8 cellular contexts compared by ENCODE assay signal in genomic region chr12:22624573-22624907, GRCh38. TPM values are rescaled to one million over a fixed set of nuclear protein-coding genes. Genes with fewer than 3 reads are reported as not detected.
A peak's percentile ranks its signal among the peaks of the same experiment; 100 is the strongest.
DNase-seq lines count a peak whose midpoint lies in the region; ATAC-seq and TF ChIP-seq lines count a peak whose summit lies in the region.

No MANE protein-coding gene starts in this region.

- DNase-seq in GM13976 (ENCODE audit: low spot score) (peak; percentile 21), astrocyte of the spinal cord (ENCODE audit: low read depth, low spot score) (no peak), left colon (peak in 1 of 2 donors; percentile 30), NCI-H69 (lab: John Stamatoyannopoulos, UW) (no peak)

- H3K36me3 ChIP-seq in thymus (ENCODE audit: control insufficient read depth, insufficient read depth): no peaks in the 10 kb centered on the region

- 37% methylated on average over 11 of the region's 11 CpGs for WGBS in thymus

- ATAC-seq in HG03460 (IDR thresholded peaks at IDR 0.05; ENCODE audit: unreplicated experiment) (peak; percentile 1), left colon (peak; percentile 43), HG02678 (IDR thresholded peaks at IDR 0.05; ENCODE audit: unreplicated experiment) (no peak), GM21423 (IDR thresholded peaks at IDR 0.05; ENCODE audit: unreplicated experiment) (no peak)

- H3K27me3 ChIP-seq in thymus (ENCODE audit: control insufficient read depth, insufficient read depth): no peaks in the 10 kb centered on the region

- H3K4me3 ChIP-seq in astrocyte of the spinal cord (ENCODE audit: low read depth, low read length) (peak overlapping the region; percentile 97), thymus (ENCODE audit: low read length) (peak overlapping the region; percentile 83)

- H3K4me1 ChIP-seq in thymus (ENCODE audit: control insufficient read depth, insufficient read depth, low read length): peaks cover 3% of the 10 kb centered on the region

- no peaks in the 10 kb centered on the region for H3K9me3 ChIP-seq in thymus (ENCODE audit: control insufficient read depth)

- TF ChIP-seq CTCF in GM13976 (IDR thresholded peaks at IDR 0.05; ENCODE audit: borderline replicate concordance, control extremely low read depth, extremely low read depth, insufficient read depth, missing control alignments) (no peak), astrocyte of the spinal cord (IDR thresholded peaks at IDR 0.05; ENCODE audit: low read depth, low read length) (no peak)

- in situ Hi-C loops in GM13976 (cut with MboI; ENCODE audit: low sequenced_read_pairs, unreplicated experiment) (no loop called here), astrocyte of the spinal cord (cut with HindIII; ENCODE audit: low sequenced_read_pairs) (no loop called here)

- intact Hi-C loops in left colon (cut with DNase I, micrococcal nuclease): no loop called here

- peak overlapping the region; percentile 97 for H3K27ac ChIP-seq in thymus (ENCODE audit: low read depth)

RNA-seq across cellular contexts. Expression of gene ETNK1, which starts 0.4 kb away (rescaled TPM):
- total RNA-seq in left colon: 100 to 1,000 TPM in 1 of 2 donors, 10 to 100 TPM in 1; 81.3 to 115 TPM
- polyA plus RNA-seq in thymus: 63.8 TPM

Comparison
In these comparisons a context has a peak if more than half of its experiments do, and no peak if none do; other contexts are left out.
1. ATAC-seq: peak in HG03460 (single experiment) and left colon (single experiment); none in HG02678 (single experiment) and GM21423 (single experiment).